8 cellular contexts compared by ENCODE assay signal in genomic region chr6:37142047-37142614, GRCh38. TPM values are rescaled to one million over a fixed set of nuclear protein-coding genes. Genes with fewer than 3 reads are reported as not detected.
DNase-seq lines count a peak whose midpoint lies in the region; ATAC-seq and TF ChIP-seq lines count a peak whose summit lies in the region.
"Had no signal": no experiment of that assay in that cellular context is flagged by ENCODE, and none has a peak within 500 bp of the region (broad histone marks: within the 10 kb centered on the region; RNA-seq: fewer than 3 reads in every experiment).

No MANE protein-coding gene starts in this region.

- DNase-seq in GM23338 (ENCODE audit: low spot score): no peak
- DNase-seq in Peyer's patch: no peak
- DNase-seq in testis: no peak
- no peak for DNase-seq in NCI-H1417 (lab: John Stamatoyannopoulos, UW)
- DNase-seq: lower lobe of right lung had no signal

- peaks cover 11% of the 10 kb centered on the region for H3K36me3 Mint-ChIP-seq in GM23338 (ENCODE audit: low read depth)

- peaks cover 6% of the 10 kb centered on the region for H3K27me3 Mint-ChIP-seq in GM23338 (ENCODE audit: insufficient read depth, low read depth, poor library complexity)

- no peaks in the 10 kb centered on the region for H3K9me2 ChIP-seq in GM23338 (ENCODE audit: insufficient read depth)

- peak overlapping the region; percentile 59 for H3K4me2 ChIP-seq in GM23338

- H3K36me3 ChIP-seq in GM23338 (ENCODE audit: insufficient read depth): no peaks in the 10 kb centered on the region
- H3K36me3 ChIP-seq in Peyer's patch: no peaks in the 10 kb centered on the region
- H3K36me3 ChIP-seq in esophagus (ENCODE audit: control insufficient read depth in 2 of 2, insufficient read depth in 2 of 2, low read length in 1 of 2): no peaks in the 10 kb centered on the region
- H3K36me3 ChIP-seq in testis (ENCODE audit: low read depth, missing control alignments): no peaks in the 10 kb centered on the region
- H3K36me3 ChIP-seq: lower lobe of right lung had no signal

- H3K27ac Mint-ChIP-seq in GM23338: peak overlapping the region; percentile 91

- H3K79me2 ChIP-seq in GM23338 (replicated peaks; ENCODE audit: insufficient read depth): peaks cover 11% of the 10 kb centered on the region

- TF ChIP-seq CTCF in GM23338 (conservative IDR thresholded peaks at IDR 0.05; ENCODE audit: low read depth in 2 of 2) (no peak), Peyer's patch (IDR thresholded peaks at IDR 0.05) (no peak), testis (IDR thresholded peaks at IDR 0.05) (no peak)

- no peak overlapping the region for H2AFZ ChIP-seq in GM23338

- H3K27me3 ChIP-seq in GM23338 (ENCODE audit: insufficient read depth) (no peaks in the 10 kb centered on the region), Peyer's patch (no peaks in the 10 kb centered on the region), esophagus (ENCODE audit: control insufficient read depth in 1 of 2, insufficient read depth in 2 of 2, low read length in 2 of 2) (no peaks in the 10 kb centered on the region), testis (no peaks in the 10 kb centered on the region)

- 64 to 69% methylated on average over 4 of the region's 4 CpGs for WGBS in esophagus, 2 donors
- 49 to 57% methylated on average over 4 of the region's 4 CpGs for WGBS in testis, 2 donors

- H3F3A ChIP-seq in GM23338 (replicated peaks; ENCODE audit: low read depth): peaks cover 5% of the 10 kb centered on the region; the same call in 1 of the 2 replicates

- peak overlapping the region; percentile 99 for H3K27ac ChIP-seq in GM23338 (ENCODE audit: low read depth)
- peak overlapping the region in 3 of 4 donors; percentile 4 to 71 (median 11) for H3K27ac ChIP-seq in Peyer's patch
- H3K27ac ChIP-seq in esophagus (ENCODE audit: low read depth in 2 of 2, low read length in 1 of 2): peak overlapping the region; percentile 10 to 42
- peak overlapping the region in 12 of 21 experiments; percentile 3 to 85 (median 54) for H3K27ac ChIP-seq in skin epidermis
- no peak overlapping the region for H3K27ac ChIP-seq in testis
- H3K27ac ChIP-seq: lower lobe of right lung had no signal

- H3K4me3 ChIP-seq in GM23338 (peak overlapping the region; percentile 37), Peyer's patch (no peak overlapping the region), esophagus (ENCODE audit: low read depth in 1 of 2, low read length in 2 of 2) (no peak overlapping the region), skin epidermis (no peak overlapping the region), testis (no peak overlapping the region)
- H3K4me3 ChIP-seq: lower lobe of right lung had no signal

- H3K9me3 Mint-ChIP-seq in GM23338: peaks cover 6% of the 10 kb centered on the region

- no peaks in the 10 kb centered on the region for H4K20me1 ChIP-seq in GM23338 (replicated peaks; ENCODE audit: insufficient read depth)

- ATAC-seq in GM23338: peak; percentile 0; the same call in 1 of the 3 replicates
- ATAC-seq in GM18517 (IDR thresholded peaks at IDR 0.05; ENCODE audit: unreplicated experiment): no peak
- ATAC-seq: lower lobe of right lung had no signal

- intact Hi-C loops in testis (cut with DNase I; ENCODE audit: low total_unique reads): no loop called here

- H3K4me3 Mint-ChIP-seq in GM23338: peak overlapping the region; percentile 57

- H3K9me3 ChIP-seq in Peyer's patch (no peaks in the 10 kb centered on the region), esophagus (ENCODE audit: control insufficient read depth in 2 of 2, insufficient read depth in 1 of 2, low read depth in 1 of 2, low read length in 1 of 2) (no peaks in the 10 kb centered on the region), testis (no peaks in the 10 kb centered on the region)
- H3K9me3 ChIP-seq: lower lobe of right lung had no signal

- H3K4me1 ChIP-seq in GM23338 (ENCODE audit: insufficient read depth) (peaks cover 47% of the 10 kb centered on the region), Peyer's patch (peaks cover 0 to 17% (median 0%) of the 10 kb centered on the region in 4 donors), esophagus (ENCODE audit: control insufficient read depth in 2 of 2, insufficient read depth in 2 of 2, low read length in 1 of 2) (no peaks in the 10 kb centered on the region), testis (peaks cover 8% of the 10 kb centered on the region)

- TF ChIP-seq POLR2A in Peyer's patch (IDR thresholded peaks at IDR 0.05) (no peak), testis (IDR thresholded peaks at IDR 0.05) (no peak)

- peaks cover 61% of the 10 kb centered on the region for H3K4me1 Mint-ChIP-seq in GM23338

TF ChIP-seq in GM23338, 12 proteins besides CTCF, POLR2A, EP300 and RAD21 (continues in another document):
- TF ChIP-seq ZNF331 (CRISPR knock-in tag; IDR thresholded peaks at IDR 0.05; ENCODE audit: low read depth): no peak
- no peak for TF ChIP-seq ZNF114 (CRISPR knock-in tag; IDR thresholded peaks at IDR 0.05)
- TF ChIP-seq, protein P1, sequence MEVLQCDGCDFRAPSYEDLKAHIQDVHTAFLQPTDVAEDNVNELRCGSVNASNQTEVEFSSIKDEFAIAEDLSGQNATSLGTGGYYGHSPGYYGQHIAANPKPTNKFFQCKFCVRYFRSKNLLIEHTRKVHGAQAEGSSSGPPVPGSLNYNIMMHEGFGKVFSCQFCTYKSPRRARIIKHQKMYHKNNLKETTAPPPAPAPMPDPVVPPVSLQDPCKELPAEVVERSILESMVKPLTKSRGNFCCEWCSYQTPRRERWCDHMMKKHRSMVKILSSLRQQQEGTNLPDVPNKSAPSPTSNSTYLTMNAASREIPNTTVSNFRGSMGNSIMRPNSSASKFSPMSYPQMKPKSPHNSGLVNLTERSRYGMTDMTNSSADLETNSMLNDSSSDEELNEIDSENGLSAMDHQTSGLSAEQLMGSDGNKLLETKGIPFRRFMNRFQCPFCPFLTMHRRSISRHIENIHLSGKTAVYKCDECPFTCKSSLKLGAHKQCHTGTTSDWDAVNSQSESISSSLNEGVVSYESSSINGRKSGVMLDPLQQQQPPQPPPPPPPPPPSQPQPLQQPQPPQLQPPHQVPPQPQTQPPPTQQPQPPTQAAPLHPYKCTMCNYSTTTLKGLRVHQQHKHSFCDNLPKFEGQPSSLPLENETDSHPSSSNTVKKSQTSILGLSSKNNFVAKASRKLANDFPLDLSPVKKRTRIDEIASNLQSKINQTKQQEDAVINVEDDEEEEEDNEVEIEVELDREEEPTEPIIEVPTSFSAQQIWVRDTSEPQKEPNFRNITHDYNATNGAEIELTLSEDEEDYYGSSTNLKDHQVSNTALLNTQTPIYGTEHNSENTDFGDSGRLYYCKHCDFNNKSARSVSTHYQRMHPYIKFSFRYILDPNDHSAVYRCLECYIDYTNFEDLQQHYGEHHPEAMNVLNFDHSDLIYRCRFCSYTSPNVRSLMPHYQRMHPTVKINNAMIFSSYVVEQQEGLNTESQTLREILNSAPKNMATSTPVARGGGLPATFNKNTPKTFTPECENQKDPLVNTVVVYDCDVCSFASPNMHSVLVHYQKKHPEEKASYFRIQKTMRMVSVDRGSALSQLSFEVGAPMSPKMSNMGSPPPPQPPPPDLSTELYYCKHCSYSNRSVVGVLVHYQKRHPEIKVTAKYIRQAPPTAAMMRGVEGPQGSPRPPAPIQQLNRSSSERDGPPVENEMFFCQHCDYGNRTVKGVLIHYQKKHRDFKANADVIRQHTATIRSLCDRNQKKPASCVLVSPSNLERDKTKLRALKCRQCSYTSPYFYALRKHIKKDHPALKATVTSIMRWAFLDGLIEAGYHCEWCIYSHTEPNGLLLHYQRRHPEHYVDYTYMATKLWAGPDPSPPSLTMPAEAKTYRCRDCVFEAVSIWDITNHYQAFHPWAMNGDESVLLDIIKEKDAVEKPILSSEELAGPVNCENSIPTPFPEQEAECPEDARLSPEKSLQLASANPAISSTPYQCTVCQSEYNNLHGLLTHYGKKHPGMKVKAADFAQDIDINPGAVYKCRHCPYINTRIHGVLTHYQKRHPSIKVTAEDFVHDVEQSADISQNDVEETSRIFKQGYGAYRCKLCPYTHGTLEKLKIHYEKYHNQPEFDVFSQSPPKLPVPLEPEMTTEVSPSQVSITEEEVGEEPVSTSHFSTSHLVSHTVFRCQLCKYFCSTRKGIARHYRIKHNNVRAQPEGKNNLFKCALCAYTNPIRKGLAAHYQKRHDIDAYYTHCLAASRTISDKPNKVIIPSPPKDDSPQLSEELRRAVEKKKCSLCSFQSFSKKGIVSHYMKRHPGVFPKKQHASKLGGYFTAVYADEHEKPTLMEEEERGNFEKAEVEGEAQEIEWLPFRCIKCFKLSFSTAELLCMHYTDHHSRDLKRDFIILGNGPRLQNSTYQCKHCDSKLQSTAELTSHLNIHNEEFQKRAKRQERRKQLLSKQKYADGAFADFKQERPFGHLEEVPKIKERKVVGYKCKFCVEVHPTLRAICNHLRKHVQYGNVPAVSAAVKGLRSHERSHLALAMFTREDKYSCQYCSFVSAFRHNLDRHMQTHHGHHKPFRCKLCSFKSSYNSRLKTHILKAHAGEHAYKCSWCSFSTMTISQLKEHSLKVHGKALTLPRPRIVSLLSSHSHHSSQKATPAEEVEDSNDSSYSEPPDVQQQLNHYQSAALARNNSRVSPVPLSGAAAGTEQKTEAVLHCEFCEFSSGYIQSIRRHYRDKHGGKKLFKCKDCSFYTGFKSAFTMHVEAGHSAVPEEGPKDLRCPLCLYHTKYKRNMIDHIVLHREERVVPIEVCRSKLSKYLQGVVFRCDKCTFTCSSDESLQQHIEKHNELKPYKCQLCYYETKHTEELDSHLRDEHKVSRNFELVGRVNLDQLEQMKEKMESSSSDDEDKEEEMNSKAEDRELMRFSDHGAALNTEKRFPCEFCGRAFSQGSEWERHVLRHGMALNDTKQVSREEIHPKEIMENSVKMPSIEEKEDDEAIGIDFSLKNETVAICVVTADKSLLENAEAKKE (CRISPR knock-in tag; IDR thresholded peaks at IDR 0.05): no peak
- TF ChIP-seq, protein P2, sequence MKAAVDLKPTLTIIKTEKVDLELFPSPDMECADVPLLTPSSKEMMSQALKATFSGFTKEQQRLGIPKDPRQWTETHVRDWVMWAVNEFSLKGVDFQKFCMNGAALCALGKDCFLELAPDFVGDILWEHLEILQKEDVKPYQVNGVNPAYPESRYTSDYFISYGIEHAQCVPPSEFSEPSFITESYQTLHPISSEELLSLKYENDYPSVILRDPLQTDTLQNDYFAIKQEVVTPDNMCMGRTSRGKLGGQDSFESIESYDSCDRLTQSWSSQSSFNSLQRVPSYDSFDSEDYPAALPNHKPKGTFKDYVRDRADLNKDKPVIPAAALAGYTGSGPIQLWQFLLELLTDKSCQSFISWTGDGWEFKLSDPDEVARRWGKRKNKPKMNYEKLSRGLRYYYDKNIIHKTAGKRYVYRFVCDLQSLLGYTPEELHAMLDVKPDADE (IDR thresholded peaks at IDR 0.05): no peak
- no peak for TF ChIP-seq EZH2phosphoT487 (IDR thresholded peaks at IDR 0.05; ENCODE audit: unreplicated experiment)
- no peak for TF ChIP-seq STAT1 (IDR thresholded peaks at IDR 0.05; ENCODE audit: unreplicated experiment)
- no peak for TF ChIP-seq POLR2AphosphoS5 (IDR thresholded peaks at IDR 0.05; ENCODE audit: low read depth)

RNA-seq across cellular contexts. Expression of gene PIM1, which starts 27.8 kb away (rescaled TPM):
- 64.0 and 74.2 TPM in 2 replicates for total RNA-seq in GM23338 (2014; rRNA removed; shearing (Covaris generic))
- 43.7 and 46.0 TPM in 2 replicates for polyA plus RNA-seq in GM23338 (2016; fragmentation: Nextera tagmentation; extraction: Ambion mirVana)
- 10 to 100 TPM; 36.6 to 78.4 (median 49.2) TPM for total RNA-seq in Peyer's patch
- 100 to 1,000 TPM; 174 to 178 TPM for polyA plus RNA-seq in esophagus
- total RNA-seq in testis: 10 to 100 TPM; 20.4 to 30.8 TPM
- polyA plus RNA-seq in testis (ENCODE audit: insufficient read depth, low read depth, low replicate concordance): 28.0 TPM

Comparison
In these comparisons a context has a peak if more than half of its experiments do, and no peak if none do; other contexts are left out.
1. H3K27ac ChIP-seq: peak in GM23338 (single experiment), Peyer's patch (3 of 4), esophagus (2 of 2) and skin epidermis (12 of 21); none in testis (0 of 2).